In the genomic region with DNA sequence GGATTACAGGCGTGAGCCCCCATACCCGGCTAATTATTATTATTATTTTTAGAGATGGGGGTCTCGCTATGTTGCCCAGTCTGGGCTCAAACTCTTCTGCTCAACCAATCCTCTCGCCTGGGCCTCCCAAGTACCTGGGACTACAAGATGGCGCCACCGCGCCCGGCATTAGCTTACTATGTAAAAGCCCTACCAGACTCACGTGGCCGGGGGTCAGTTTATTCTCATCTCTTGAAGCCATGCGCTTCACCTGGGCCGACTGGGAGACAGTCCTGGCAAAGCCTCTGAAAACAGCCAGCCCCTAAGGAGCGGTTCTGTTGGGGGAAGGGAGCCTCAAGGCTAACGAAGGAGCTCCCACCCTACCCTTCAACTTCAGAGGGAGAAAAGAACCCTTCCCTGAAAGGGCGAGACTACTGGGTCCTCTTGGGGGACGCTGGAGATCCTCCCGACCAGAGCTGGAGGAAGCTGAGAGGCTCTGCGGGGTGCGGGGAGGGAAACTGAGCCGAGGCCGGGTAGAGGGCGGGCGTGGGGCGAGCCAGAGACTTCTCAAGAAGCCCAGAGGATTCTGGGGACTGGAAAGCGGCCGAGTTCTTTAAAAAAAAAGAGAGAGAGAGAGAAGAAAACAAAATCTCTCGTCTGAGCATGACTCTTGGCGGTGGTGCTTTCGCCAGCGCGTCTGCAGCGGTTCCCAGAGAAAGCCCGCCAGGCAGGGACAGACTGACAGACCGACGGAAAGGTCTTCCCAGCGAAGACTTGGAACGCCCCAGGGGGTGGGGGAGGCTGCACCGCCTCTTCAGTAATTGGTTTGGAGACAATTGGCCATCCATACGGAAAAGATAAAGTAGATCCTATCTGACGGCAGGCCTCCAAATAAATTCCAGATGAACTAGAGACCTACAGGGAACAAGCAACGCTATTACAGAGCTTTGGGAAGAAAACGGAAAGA, we compare ENCODE assay signal across 9 cellular contexts. TPM values are rescaled to one million over a fixed set of nuclear protein-coding genes. Genes with fewer than 3 reads are reported as not detected.
DNase-seq lines count a peak whose midpoint lies in the region; ATAC-seq and TF ChIP-seq lines count a peak whose summit lies in the region.
"Had no signal": no experiment of that assay in that cellular context is flagged by ENCODE, and none has a peak within 500 bp of the region (broad histone marks: within the 10 kb centered on the region; RNA-seq: fewer than 3 reads in every experiment).

No MANE protein-coding gene starts in this region.

- no peak for DNase-seq in activated T-cell treated with anti-CD3 and anti-CD28 coated beads, Interleukin-2, amount 50 U/mL, for 24 hours
- DNase-seq in activated T-cell treated with anti-CD3 and anti-CD28 coated beads for 4 hours (no peak), epidermal melanocyte (ENCODE audit: insufficient read length, low spot score) (peak; percentile 57), upper lobe of right lung (no peak), GM10266 (ENCODE audit: extremely low spot score) (no peak)

- no peaks in the 10 kb centered on the region for H3K27me3 ChIP-seq in upper lobe of right lung

- H3K4me1 ChIP-seq in mesodermal cell (ENCODE audit: control insufficient read depth, insufficient read depth, low read length, poor library complexity, severe bottlenecking) (peaks cover 8% of the 10 kb centered on the region), upper lobe of right lung (peaks cover 10% of the 10 kb centered on the region)

- ATAC-seq in upper lobe of right lung = peak; percentile 58
- no peak for ATAC-seq in HG03442 (IDR thresholded peaks at IDR 0.05; ENCODE audit: unreplicated experiment)
- no peak for ATAC-seq in GM21447 (IDR thresholded peaks at IDR 0.05; ENCODE audit: unreplicated experiment)

- peak overlapping the region; percentile 3 for H3K4me3 Mint-ChIP-seq in activated T-cell treated with anti-CD3 and anti-CD28 coated beads, Interleukin-2, amount 50 U/mL, for 24 hours

- H3K9me3 Mint-ChIP-seq in activated T-cell treated with anti-CD3 and anti-CD28 coated beads, Interleukin-2, amount 50 U/mL, for 24 hours = no peaks in the 10 kb centered on the region

- no peak overlapping the region for H3K27ac Mint-ChIP-seq in activated T-cell treated with anti-CD3 and anti-CD28 coated beads, Interleukin-2, amount 50 U/mL, for 24 hours

- H3K27me3 Mint-ChIP-seq in activated T-cell treated with anti-CD3 and anti-CD28 coated beads, Interleukin-2, amount 50 U/mL, for 24 hours = peaks cover 24% of the 10 kb centered on the region

- peak overlapping the region; percentile 72 for H3K27ac ChIP-seq in mesodermal cell (ENCODE audit: low read depth, low read length, severe bottlenecking)
- peak overlapping the region; percentile 76 for H3K27ac ChIP-seq in upper lobe of right lung
- H3K27ac ChIP-seq: BLaER1 treated with 17β-estradiol and CSF1 and Interleukin-3, amounts not matched to agents 10 nM and 100 nM had no signal

- H3K4me1 Mint-ChIP-seq in activated T-cell treated with anti-CD3 and anti-CD28 coated beads, Interleukin-2, amount 50 U/mL, for 24 hours (ENCODE audit: low read depth) = peaks cover 26% of the 10 kb centered on the region

- TF ChIP-seq CTCF in upper lobe of right lung (IDR thresholded peaks at IDR 0.05) (no peak), GM10266 (IDR thresholded peaks at IDR 0.05; ENCODE audit: control insufficient read depth, insufficient read depth, low read depth, missing control alignments) (no peak)

- intact Hi-C loops in upper lobe of right lung (cut with DNase I) = no loop called here

- no peaks in the 10 kb centered on the region for H3K36me3 Mint-ChIP-seq in activated T-cell treated with anti-CD3 and anti-CD28 coated beads, Interleukin-2, amount 50 U/mL, for 24 hours (ENCODE audit: low read depth)

- H3K9me3 ChIP-seq in mesodermal cell (ENCODE audit: control insufficient read depth, low read length) (peaks cover 4% of the 10 kb centered on the region), upper lobe of right lung (no peaks in the 10 kb centered on the region)

- H3K4me3 ChIP-seq in mesodermal cell (ENCODE audit: extremely low read depth, insufficient read depth, low read length, poor library complexity, severe bottlenecking) (peak overlapping the region; percentile 8), upper lobe of right lung (peak overlapping the region; percentile 36)
- H3K4me3 ChIP-seq: BLaER1 treated with 17β-estradiol and CSF1 and Interleukin-3, amounts not matched to agents 10 nM and 100 nM had no signal

- no peaks in the 10 kb centered on the region for H3K36me3 ChIP-seq in mesodermal cell (ENCODE audit: control insufficient read depth, insufficient read depth, low read length)
- H3K36me3 ChIP-seq in upper lobe of right lung = no peaks in the 10 kb centered on the region
- H3K36me3 ChIP-seq: BLaER1 treated with 17β-estradiol and CSF1 and Interleukin-3, amounts not matched to agents 10 nM and 100 nM had no signal

- WGBS in mesodermal cell (ENCODE audit: insufficient coverage in 2 of 2), 2 experiments = 32 to 49% methylated on average over 31 of the region's 42 CpGs

RNA-seq across cellular contexts. Expression of gene TUBG2, which starts 5.6 kb away (rescaled TPM):
- polyA plus RNA-seq in mesodermal cell (2013, experiment 1 of 2) = 28.4 TPM
- polyA plus RNA-seq in mesodermal cell (2013, experiment 2 of 2) = 25.0 TPM
- total RNA-seq in upper lobe of right lung = 19.8 TPM

RNA-seq across cellular contexts. Expression of gene PLEKHH3, which starts 23.3 kb away (rescaled TPM):
- 17.2 TPM for polyA plus RNA-seq in mesodermal cell (2013, experiment 1 of 2)
- 12.4 TPM for polyA plus RNA-seq in mesodermal cell (2013, experiment 2 of 2)
- 26.4 TPM for total RNA-seq in upper lobe of right lung

RNA-seq across cellular contexts. Expression of gene CCR10, which starts 28.2 kb away (rescaled TPM):
- 1.1 TPM for polyA plus RNA-seq in mesodermal cell (2013, experiment 1 of 2)
- polyA plus RNA-seq in mesodermal cell (2013, experiment 2 of 2) = 1.8 TPM
- total RNA-seq in upper lobe of right lung = 1.4 TPM

RNA-seq across cellular contexts. Expression of gene CNTNAP1, which starts 28.9 kb away (rescaled TPM):
- polyA plus RNA-seq in mesodermal cell (2013, experiment 1 of 2) = 14.5 TPM
- polyA plus RNA-seq in mesodermal cell (2013, experiment 2 of 2) = 13.9 TPM
- 6.5 TPM for total RNA-seq in upper lobe of right lung

RNA-seq across cellular contexts. Expression of gene TUBG1, which starts 44.0 kb away (rescaled TPM):
- polyA plus RNA-seq in mesodermal cell (2013, experiment 1 of 2) = 104 TPM
- 83.1 TPM for polyA plus RNA-seq in mesodermal cell (2013, experiment 2 of 2)
- total RNA-seq in upper lobe of right lung = 29.2 TPM
